ENCODE assay signal across 12 cellular contexts in genomic region chrX:68599256-68600152, GRCh38. TPM values are rescaled to one million over a fixed set of nuclear protein-coding genes. Genes with fewer than 3 reads are reported as not detected.
A peak's percentile ranks its signal among the peaks of the same experiment; 100 is the strongest.
DNase-seq lines count a peak whose midpoint lies in the region; ATAC-seq and TF ChIP-seq lines count a peak whose summit lies in the region.
"Had no signal": no experiment of that assay in that cellular context is flagged by ENCODE, and none has a peak within 500 bp of the region (broad histone marks: within the 10 kb centered on the region; RNA-seq: fewer than 3 reads in every experiment).

No MANE protein-coding gene starts in this region.

- H3K9me2 ChIP-seq in MM.1S (replicated peaks; ENCODE audit: insufficient read depth, low read length) = no peaks in the 10 kb centered on the region

- no peak overlapping the region for H3K4me3 Mint-ChIP-seq in stimulated activated naive B cell treated with anti-CD40 and anti-IgM and Interleukin-4, amounts not matched to agents 10 μg/mL and 1 μg/mL and 100 μg/mL, for 72 hours
- H3K4me3 Mint-ChIP-seq: memory B cell had no signal

- no peaks in the 10 kb centered on the region for H3F3A ChIP-seq in MM.1S (ENCODE audit: insufficient read depth, low read length)

- no peak overlapping the region for H3K4me2 ChIP-seq in MM.1S (ENCODE audit: low read depth, low read length)

- no peak overlapping the region for H3K9ac ChIP-seq in MM.1S (ENCODE audit: low read length)

- intact Hi-C loops in prostate gland (cut with DNase I) = no loop called here

- no peak overlapping the region for H2AFZ ChIP-seq in MM.1S (ENCODE audit: low read length)

- no peaks in the 10 kb centered on the region for H3K79me2 ChIP-seq in MM.1S (ENCODE audit: low read length)

- H3K36me3 ChIP-seq in MM.1S (replicated peaks; ENCODE audit: insufficient read depth, low read length) (no peaks in the 10 kb centered on the region), prostate gland (no peaks in the 10 kb centered on the region)

- H3K4me3 ChIP-seq in MM.1S (ENCODE audit: low read length) (no peak overlapping the region), epithelial cell of esophagus (ENCODE audit: low read length) (no peak overlapping the region), prostate gland (no peak overlapping the region)

- H3K9me3 Mint-ChIP-seq in stimulated activated naive B cell treated with anti-CD40 and anti-IgM and Interleukin-4, amounts not matched to agents 10 μg/mL and 1 μg/mL and 100 μg/mL, for 72 hours = peaks cover 14 to 20% of the 10 kb centered on the region in 2 donors

- no peak for ATAC-seq in stimulated activated naive B cell treated with anti-CD40 and anti-IgM and Interleukin-4, amounts not matched to agents 10 μg/mL and 1 μg/mL and 100 μg/mL, for 72 hours (replicated peaks)

- H3K4me1 Mint-ChIP-seq in stimulated activated naive B cell treated with anti-CD40 and anti-IgM and Interleukin-4, amounts not matched to agents 10 μg/mL and 1 μg/mL and 100 μg/mL, for 72 hours = no peaks in the 10 kb centered on the region
- H3K4me1 Mint-ChIP-seq: memory B cell had no signal

- peak; percentile 48 for DNase-seq in DMS 273 (lab: John Stamatoyannopoulos, UW; ENCODE audit: unreplicated experiment)
- DNase-seq in DMS 273 treated with DMSO at 0.1 percent for 48 hours (lab: John Stamatoyannopoulos, UW) = no peak
- no peak for DNase-seq in MM.1S
- no peak for DNase-seq in epithelial cell of esophagus (ENCODE audit: low read depth)
- DNase-seq in prostate gland (ENCODE audit: low spot score) = no peak
- DNase-seq in stimulated activated naive B cell treated with anti-CD40 and anti-IgM and Interleukin-4, amounts not matched to agents 10 μg/mL and 1 μg/mL and 100 μg/mL, for 72 hours = no peak
- DNase-seq in NCI-H1105 treated with DMSO at 0.1 percent for 48 hours (lab: John Stamatoyannopoulos, UW) = no peak
- no peak for DNase-seq in activated effector memory CD4-positive, alpha-beta T cell treated with Interleukin-2 at 50 U/mL for 16 hours
- DNase-seq: 8988T, activated gamma-delta T cell treated with Interleukin-2 at 50 U/mL for 16 hours, NCI-H446 had no signal

- WGBS in prostate gland = 64% methylated on average over 3 of the region's 3 CpGs

- TF ChIP-seq CTCF in MM.1S (IDR thresholded peaks at IDR 0.05; ENCODE audit: low read length) (peak; percentile 55), epithelial cell of esophagus (IDR thresholded peaks at IDR 0.05; ENCODE audit: insufficient read depth, low read depth, low read length, missing control alignments) (peak; percentile 37), prostate gland (IDR thresholded peaks at IDR 0.05) (peak in 3 of 4 experiments; percentile 10 to 46 (median 27))

- peaks cover 4% of the 10 kb centered on the region in 2 donors for H3K36me3 Mint-ChIP-seq in stimulated activated naive B cell treated with anti-CD40 and anti-IgM and Interleukin-4, amounts not matched to agents 10 μg/mL and 1 μg/mL and 100 μg/mL, for 72 hours
- H3K36me3 Mint-ChIP-seq: memory B cell had no signal

- no peaks in the 10 kb centered on the region for H3K4me1 ChIP-seq in MM.1S (ENCODE audit: low read length)
- H3K4me1 ChIP-seq in prostate gland (replicated peaks) = no peaks in the 10 kb centered on the region

- no peak overlapping the region for H3K27ac Mint-ChIP-seq in stimulated activated naive B cell treated with anti-CD40 and anti-IgM and Interleukin-4, amounts not matched to agents 10 μg/mL and 1 μg/mL and 100 μg/mL, for 72 hours
- H3K27ac Mint-ChIP-seq: memory B cell had no signal

- H3K27me3 ChIP-seq in MM.1S (replicated peaks; ENCODE audit: insufficient read depth, low read length) = no peaks in the 10 kb centered on the region
- no peaks in the 10 kb centered on the region for H3K27me3 ChIP-seq in prostate gland (replicated peaks; ENCODE audit: insufficient read depth)

- H3K9me3 ChIP-seq in MM.1S (replicated peaks; ENCODE audit: insufficient read depth, low read length) (no peaks in the 10 kb centered on the region), prostate gland (no peaks in the 10 kb centered on the region)

- peaks cover 0 to 3% of the 10 kb centered on the region in 2 donors for H3K27me3 Mint-ChIP-seq in stimulated activated naive B cell treated with anti-CD40 and anti-IgM and Interleukin-4, amounts not matched to agents 10 μg/mL and 1 μg/mL and 100 μg/mL, for 72 hours

- TF ChIP-seq POLR2A in prostate gland (IDR thresholded peaks at IDR 0.05) = no peak

- no peak overlapping the region for H3K27ac ChIP-seq in MM.1S (ENCODE audit: low read length)
- no peak overlapping the region for H3K27ac ChIP-seq in prostate gland

- no peaks in the 10 kb centered on the region for H4K20me1 ChIP-seq in MM.1S (ENCODE audit: insufficient read depth, low read length)

RNA-seq across cellular contexts. Expression of gene STARD8, which starts 48.0 kb away (rescaled TPM):
- 10 to 100 TPM in 1 of 2 donors, 1 to 10 TPM in 1; 5.6 to 14.3 TPM for total RNA-seq in prostate gland
